13 cellular contexts compared by ENCODE assay signal in genomic region chr18:42187611-42188378, GRCh38.
DNase-seq lines count a peak whose midpoint lies in the region; ATAC-seq, FAIRE-seq and TF ChIP-seq lines count a peak whose summit lies in the region.
"Had no signal": no experiment of that assay in that cellular context is flagged by ENCODE, and none has a peak within 500 bp of the region (broad histone marks: within the 10 kb centered on the region; RNA-seq: fewer than 3 reads in every experiment).

No MANE protein-coding gene starts in this region.

- TF ChIP-seq CTCF in bronchial epithelial cell (IDR thresholded peaks at IDR 0.05; ENCODE audit: insufficient read depth, low read length, severe bottlenecking): no peak
- no peak for TF ChIP-seq CTCF in brain microvascular endothelial cell (IDR thresholded peaks at IDR 0.05; ENCODE audit: low read depth, low read length, missing control alignments)

- H3K27me3 ChIP-seq in bronchial epithelial cell (ENCODE audit: control insufficient read depth, insufficient read depth, low read length): no peaks in the 10 kb centered on the region
- no peaks in the 10 kb centered on the region for H3K27me3 ChIP-seq in brain microvascular endothelial cell (replicated peaks)
- no peaks in the 10 kb centered on the region for H3K27me3 ChIP-seq in H7 (ENCODE audit: control insufficient read depth, insufficient read depth, low read length)

- DNase-seq in bronchial epithelial cell (ENCODE audit: low read depth): peak; percentile 39
- no peak for DNase-seq in activated T-cell treated with anti-CD3 and anti-CD28 coated beads, Interleukin-2, amount 50 U/mL, for 48 hours
- DNase-seq in brain microvascular endothelial cell: no peak
- DNase-seq in NCI-H2081 (lab: John Stamatoyannopoulos, UW): no peak
- DNase-seq in H7: no peak
- DNase-seq: T-helper 9 cell had no signal

- FAIRE-seq in bronchial epithelial cell (lab: Jason Lieb, UNC): no peak
- FAIRE-seq: K562 had no signal

- H3K36me3 ChIP-seq in bronchial epithelial cell (ENCODE audit: control insufficient read depth, insufficient read depth, low read length) (no peaks in the 10 kb centered on the region), brain microvascular endothelial cell (replicated peaks) (no peaks in the 10 kb centered on the region), H7 (replicated peaks; ENCODE audit: control insufficient read depth, insufficient read depth, low read length) (no peaks in the 10 kb centered on the region)

- ATAC-seq in GM18519 (IDR thresholded peaks at IDR 0.05; ENCODE audit: low FRiP score, unreplicated experiment): peak; percentile 68
- peak; percentile 61 for ATAC-seq in GM21528 (IDR thresholded peaks at IDR 0.05; ENCODE audit: low FRiP score, unreplicated experiment)
- peak; percentile 66 for ATAC-seq in HG03175 (IDR thresholded peaks at IDR 0.05; ENCODE audit: unreplicated experiment)
- ATAC-seq: K562; stimulated activated effector memory CD8-positive, alpha-beta T cell treated with anti-CD3 and anti-CD28 coated beads, Interleukin-12 subunit alpha, Interleukin-12 subunit beta, amount 100 ng/mL, for 72 hours had no signal

- no peak overlapping the region for H3K27ac ChIP-seq in brain microvascular endothelial cell
- H3K27ac ChIP-seq: coronary artery had no signal

- H3K4me3 ChIP-seq in bronchial epithelial cell (ENCODE audit: low read depth, low read length): no peak overlapping the region
- H3K4me3 ChIP-seq in brain microvascular endothelial cell (ENCODE audit: low read depth, low read length): no peak overlapping the region
- no peak overlapping the region for H3K4me3 ChIP-seq in H7 (ENCODE audit: insufficient read depth, low read depth, low read length)
- H3K4me3 ChIP-seq: coronary artery, K562, skin epidermis had no signal

- in situ Hi-C loops in brain microvascular endothelial cell (cut with HindIII; ENCODE audit: low pct_ligation_motif_present, low sequenced_read_pairs): no loop called here
